1 cellular context compared by ENCODE assay signal in genomic region chr15:83011271-83012037, GRCh38.
A peak's percentile ranks its signal among the peaks of the same experiment; 100 is the strongest.
TF ChIP-seq lines count a peak whose summit lies in the region.

TSS of gene C15orf40 (minus strand) at chr15:83011639. CDS start at chr15:83011607, 32 bp downstream.

TF ChIP-seq in HepG2, 621 proteins besides CTCF, POLR2A, EP300 and RAD21 (continued from another document and continues in another):
- TF ChIP-seq, protein P1, sequence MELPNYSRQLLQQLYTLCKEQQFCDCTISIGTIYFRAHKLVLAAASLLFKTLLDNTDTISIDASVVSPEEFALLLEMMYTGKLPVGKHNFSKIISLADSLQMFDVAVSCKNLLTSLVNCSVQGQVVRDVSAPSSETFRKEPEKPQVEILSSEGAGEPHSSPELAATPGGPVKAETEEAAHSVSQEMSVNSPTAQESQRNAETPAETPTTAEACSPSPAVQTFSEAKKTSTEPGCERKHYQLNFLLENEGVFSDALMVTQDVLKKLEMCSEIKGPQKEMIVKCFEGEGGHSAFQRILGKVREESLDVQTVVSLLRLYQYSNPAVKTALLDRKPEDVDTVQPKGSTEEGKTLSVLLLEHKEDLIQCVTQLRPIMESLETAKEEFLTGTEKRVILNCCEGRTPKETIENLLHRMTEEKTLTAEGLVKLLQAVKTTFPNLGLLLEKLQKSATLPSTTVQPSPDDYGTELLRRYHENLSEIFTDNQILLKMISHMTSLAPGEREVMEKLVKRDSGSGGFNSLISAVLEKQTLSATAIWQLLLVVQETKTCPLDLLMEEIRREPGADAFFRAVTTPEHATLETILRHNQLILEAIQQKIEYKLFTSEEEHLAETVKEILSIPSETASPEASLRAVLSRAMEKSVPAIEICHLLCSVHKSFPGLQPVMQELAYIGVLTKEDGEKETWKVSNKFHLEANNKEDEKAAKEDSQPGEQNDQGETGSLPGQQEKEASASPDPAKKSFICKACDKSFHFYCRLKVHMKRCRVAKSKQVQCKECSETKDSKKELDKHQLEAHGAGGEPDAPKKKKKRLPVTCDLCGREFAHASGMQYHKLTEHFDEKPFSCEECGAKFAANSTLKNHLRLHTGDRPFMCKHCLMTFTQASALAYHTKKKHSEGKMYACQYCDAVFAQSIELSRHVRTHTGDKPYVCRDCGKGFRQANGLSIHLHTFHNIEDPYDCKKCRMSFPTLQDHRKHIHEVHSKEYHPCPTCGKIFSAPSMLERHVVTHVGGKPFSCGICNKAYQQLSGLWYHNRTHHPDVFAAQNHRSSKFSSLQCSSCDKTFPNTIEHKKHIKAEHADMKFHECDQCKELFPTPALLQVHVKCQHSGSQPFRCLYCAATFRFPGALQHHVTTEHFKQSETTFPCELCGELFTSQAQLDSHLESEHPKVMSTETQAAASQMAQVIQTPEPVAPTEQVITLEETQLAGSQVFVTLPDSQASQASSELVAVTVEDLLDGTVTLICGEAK (IDR thresholded peaks at IDR 0.05): no peak
- TF ChIP-seq, protein P1 (CRISPR knock-in tag; IDR thresholded peaks at IDR 0.05): peak; percentile 79
- TF ChIP-seq EED (CRISPR knock-in tag; IDR thresholded peaks at IDR 0.05): peak; percentile 86
- peak; percentile 67 for TF ChIP-seq BHLHE40 (IDR thresholded peaks at IDR 0.05; ENCODE audit: low read length)
- TF ChIP-seq ZNF10 (CRISPR knock-in tag; IDR thresholded peaks at IDR 0.05; ENCODE audit: borderline replicate concordance, low read depth): no peak
- TF ChIP-seq NCOA5 (CRISPR knock-in tag; IDR thresholded peaks at IDR 0.05): no peak
- no peak for TF ChIP-seq SRF (IDR thresholded peaks at IDR 0.05; ENCODE audit: low read depth, low read length)
- TF ChIP-seq TEF (CRISPR knock-in tag; IDR thresholded peaks at IDR 0.05): no peak; the same call in 1 of the 2 replicates
- no peak for TF ChIP-seq ZNF713 (CRISPR knock-in tag; IDR thresholded peaks at IDR 0.05)
- TF ChIP-seq, protein P2, sequence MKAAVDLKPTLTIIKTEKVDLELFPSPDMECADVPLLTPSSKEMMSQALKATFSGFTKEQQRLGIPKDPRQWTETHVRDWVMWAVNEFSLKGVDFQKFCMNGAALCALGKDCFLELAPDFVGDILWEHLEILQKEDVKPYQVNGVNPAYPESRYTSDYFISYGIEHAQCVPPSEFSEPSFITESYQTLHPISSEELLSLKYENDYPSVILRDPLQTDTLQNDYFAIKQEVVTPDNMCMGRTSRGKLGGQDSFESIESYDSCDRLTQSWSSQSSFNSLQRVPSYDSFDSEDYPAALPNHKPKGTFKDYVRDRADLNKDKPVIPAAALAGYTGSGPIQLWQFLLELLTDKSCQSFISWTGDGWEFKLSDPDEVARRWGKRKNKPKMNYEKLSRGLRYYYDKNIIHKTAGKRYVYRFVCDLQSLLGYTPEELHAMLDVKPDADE (CRISPR knock-in tag; IDR thresholded peaks at IDR 0.05): peak; percentile 58; the same call in 1 of the 2 replicates
- TF ChIP-seq KDM5B (CRISPR knock-in tag; IDR thresholded peaks at IDR 0.05; ENCODE audit: borderline replicate concordance): peak; percentile 91; the same call in 1 of the 2 replicates
- 0 out of 2 replicates have a peak, but pooled peaks have one; percentile 20 for TF ChIP-seq MLXIP (CRISPR knock-in tag; IDR thresholded peaks at IDR 0.05; ENCODE audit: borderline replicate concordance)
- peak; percentile 63; the same call in 1 of the 2 replicates for TF ChIP-seq ZNF138 (CRISPR knock-in tag; IDR thresholded peaks at IDR 0.05; ENCODE audit: low read depth)
- TF ChIP-seq EEA1 (CRISPR knock-in tag; IDR thresholded peaks at IDR 0.05; ENCODE audit: borderline replicate concordance): no peak
- TF ChIP-seq HNRNPUL1 (IDR thresholded peaks at IDR 0.05; ENCODE audit: low read depth, low read length): no peak
- peak; percentile 87 for TF ChIP-seq POLR2AphosphoS5 (IDR thresholded peaks at IDR 0.05; ENCODE audit: low read depth, low read length)
- no peak for TF ChIP-seq ZNF550 (CRISPR knock-in tag; IDR thresholded peaks at IDR 0.05; ENCODE audit: borderline replicate concordance)
- TF ChIP-seq ZNF512B (CRISPR knock-in tag; IDR thresholded peaks at IDR 0.05; ENCODE audit: borderline replicate concordance): 0 out of 2 replicates have a peak, but pooled peaks have one; percentile 24
- peak; percentile 86 for TF ChIP-seq REPIN1 (CRISPR knock-in tag; IDR thresholded peaks at IDR 0.05; ENCODE audit: borderline replicate concordance, low read depth)
- TF ChIP-seq ZNF678 (CRISPR knock-in tag; IDR thresholded peaks at IDR 0.05): 0 out of 2 replicates have a peak, but pooled peaks have one; percentile 45
- peak; percentile 13; the same call in 1 of the 2 replicates for TF ChIP-seq ZNF570 (CRISPR knock-in tag; IDR thresholded peaks at IDR 0.05; ENCODE audit: borderline replicate concordance)
- TF ChIP-seq, protein P3, sequence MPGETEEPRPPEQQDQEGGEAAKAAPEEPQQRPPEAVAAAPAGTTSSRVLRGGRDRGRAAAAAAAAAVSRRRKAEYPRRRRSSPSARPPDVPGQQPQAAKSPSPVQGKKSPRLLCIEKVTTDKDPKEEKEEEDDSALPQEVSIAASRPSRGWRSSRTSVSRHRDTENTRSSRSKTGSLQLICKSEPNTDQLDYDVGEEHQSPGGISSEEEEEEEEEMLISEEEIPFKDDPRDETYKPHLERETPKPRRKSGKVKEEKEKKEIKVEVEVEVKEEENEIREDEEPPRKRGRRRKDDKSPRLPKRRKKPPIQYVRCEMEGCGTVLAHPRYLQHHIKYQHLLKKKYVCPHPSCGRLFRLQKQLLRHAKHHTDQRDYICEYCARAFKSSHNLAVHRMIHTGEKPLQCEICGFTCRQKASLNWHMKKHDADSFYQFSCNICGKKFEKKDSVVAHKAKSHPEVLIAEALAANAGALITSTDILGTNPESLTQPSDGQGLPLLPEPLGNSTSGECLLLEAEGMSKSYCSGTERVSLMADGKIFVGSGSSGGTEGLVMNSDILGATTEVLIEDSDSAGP (CRISPR knock-in tag; IDR thresholded peaks at IDR 0.05; ENCODE audit: borderline replicate concordance): peak; percentile 93
- TF ChIP-seq, protein P4, sequence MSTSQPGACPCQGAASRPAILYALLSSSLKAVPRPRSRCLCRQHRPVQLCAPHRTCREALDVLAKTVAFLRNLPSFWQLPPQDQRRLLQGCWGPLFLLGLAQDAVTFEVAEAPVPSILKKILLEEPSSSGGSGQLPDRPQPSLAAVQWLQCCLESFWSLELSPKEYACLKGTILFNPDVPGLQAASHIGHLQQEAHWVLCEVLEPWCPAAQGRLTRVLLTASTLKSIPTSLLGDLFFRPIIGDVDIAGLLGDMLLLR (CRISPR knock-in tag; IDR thresholded peaks at IDR 0.05): peak; percentile 45; the same call in 1 of the 2 replicates
- TF ChIP-seq ZNF839 (CRISPR knock-in tag; IDR thresholded peaks at IDR 0.05; ENCODE audit: borderline replicate concordance): no peak
- TF ChIP-seq ZNF263 (CRISPR knock-in tag; IDR thresholded peaks at IDR 0.05): no peak
- peak; percentile 95 for TF ChIP-seq HOXA5 (CRISPR knock-in tag; IDR thresholded peaks at IDR 0.05)
- TF ChIP-seq, protein P5, sequence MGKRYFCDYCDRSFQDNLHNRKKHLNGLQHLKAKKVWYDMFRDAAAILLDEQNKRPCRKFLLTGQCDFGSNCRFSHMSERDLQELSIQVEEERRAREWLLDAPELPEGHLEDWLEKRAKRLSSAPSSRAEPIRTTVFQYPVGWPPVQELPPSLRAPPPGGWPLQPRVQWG (CRISPR knock-in tag; IDR thresholded peaks at IDR 0.05; ENCODE audit: borderline replicate concordance, low read depth): no peak
- TF ChIP-seq ZNF674 (CRISPR knock-in tag; IDR thresholded peaks at IDR 0.05; ENCODE audit: low read depth): 0 out of 2 replicates have a peak, but pooled peaks have one; percentile 22
- no peak for TF ChIP-seq RBAK (CRISPR knock-in tag; IDR thresholded peaks at IDR 0.05)
- TF ChIP-seq PITX1 (CRISPR knock-in tag; IDR thresholded peaks at IDR 0.05): peak; percentile 54; the same call in 1 of the 2 replicates
- TF ChIP-seq RBFOX2 (IDR thresholded peaks at IDR 0.05; ENCODE audit: low read depth, low read length): peak; percentile 97
